In genomic region chr9:17437813-17438212, GRCh38 we compare ENCODE assay signal across 35 cellular contexts.
DNase-seq lines count a peak whose midpoint lies in the region; ATAC-seq, FAIRE-seq and TF ChIP-seq lines count a peak whose summit lies in the region.
"Had no signal": no experiment of that assay in that cellular context is flagged by ENCODE, and none has a peak within 500 bp of the region (broad histone marks: within the 10 kb centered on the region; RNA-seq: fewer than 3 reads in every experiment).

No MANE protein-coding gene starts in this region.

- H3K9me3 ChIP-seq in HepG2 (ENCODE audit: low read length) (peaks cover 14% of the 10 kb centered on the region; the same call in 1 of the 2 replicates), right lobe of liver (no peaks in the 10 kb centered on the region), A549 (peaks cover 3% of the 10 kb centered on the region; the same call in 1 of the 3 replicates), IMR-90 (ENCODE audit: control insufficient read depth, insufficient read depth, low read length) (peaks cover 2% of the 10 kb centered on the region; the same call in 1 of the 2 replicates), BE2C (no peaks in the 10 kb centered on the region; the same call in 1 of the 2 replicates)
- H3K9me3 ChIP-seq: Caco-2 had no signal

- no peak overlapping the region for H3K23ac ChIP-seq in IMR-90 (ENCODE audit: low read depth, low read length)

- H2BK5ac ChIP-seq in IMR-90 (ENCODE audit: low read depth, low read length, poor library complexity, severe bottlenecking): no peak overlapping the region

- TF ChIP-seq EP300 in HepG2 (IDR thresholded peaks at IDR 0.05; ENCODE audit: low read depth in 2 of 2, low read length in 2 of 2): no peak
- TF ChIP-seq EP300 in HepG2 (CRISPR knock-in tag; IDR thresholded peaks at IDR 0.05; ENCODE audit: borderline replicate concordance): no peak
- TF ChIP-seq EP300 in A549 (IDR thresholded peaks at IDR 0.05): no peak

- TF ChIP-seq CTCF in HepG2 (CRISPR knock-in tag; IDR thresholded peaks at IDR 0.05) (no peak), right lobe of liver (IDR thresholded peaks at IDR 0.05) (no peak), A549 (IDR thresholded peaks at IDR 0.05) (no peak), IMR-90 (conservative IDR thresholded peaks at IDR 0.05; ENCODE audit: low read depth, low read length) (no peak), nephron progenitor cell (IDR thresholded peaks at IDR 0.05) (no peak), BE2C (IDR thresholded peaks at IDR 0.05; ENCODE audit: low read depth, low read length) (no peak), type B pancreatic cell (conservative IDR thresholded peaks at IDR 0.05) (no peak)

- CTCF ChIA-PET in HepG2 (lab: Yijun Ruan, JAX; ENCODE audit: low intra/inter-chr PET ratio, low total read pairs) (no interaction called here), A549 (lab: Yijun Ruan, JAX) (no interaction called here), IMR-90 (lab: Yijun Ruan, JAX) (no interaction called here)

- H3K4me1 ChIP-seq in HepG2 (ENCODE audit: insufficient read depth, low read length): no peaks in the 10 kb centered on the region
- peaks cover 0 to 11% (median 0%) of the 10 kb centered on the region in 4 donors for H3K4me1 ChIP-seq in right lobe of liver
- H3K4me1 ChIP-seq in A549: no peaks in the 10 kb centered on the region
- H3K4me1 ChIP-seq in IMR-90 (ENCODE audit: control insufficient read depth, insufficient read depth, low read length): no peaks in the 10 kb centered on the region
- H3K4me1 ChIP-seq in BE2C: no peaks in the 10 kb centered on the region
- H3K4me1 ChIP-seq: BLaER1; BLaER1 treated with 17β-estradiol and CSF1 and Interleukin-3, amounts not matched to agents 10 nM and 100 nM; Caco-2 had no signal

- no peak for FAIRE-seq in HepG2 (lab: Jason Lieb, UNC)
- no peak for FAIRE-seq in A549 (lab: Jason Lieb, UNC)
- FAIRE-seq: A204.1, D721Med had no signal

- no peak overlapping the region for H2BK15ac ChIP-seq in IMR-90 (ENCODE audit: low read depth, low read length)

- H3K4me2 ChIP-seq in HepG2 (ENCODE audit: low read depth, low read length): no peak overlapping the region
- H3K4me2 ChIP-seq in A549: no peak overlapping the region
- H3K4me2 ChIP-seq in IMR-90 (ENCODE audit: low read depth, low read length): no peak overlapping the region
- H3K4me2 ChIP-seq: BLaER1; BLaER1 treated with 17β-estradiol and CSF1 and Interleukin-3, amounts not matched to agents 10 nM and 100 nM had no signal

- H2AFZ ChIP-seq in HepG2 (ENCODE audit: low read length) (no peak overlapping the region), IMR-90 (replicated peaks; ENCODE audit: low read length, poor library complexity) (no peak overlapping the region)

- H3K9ac ChIP-seq in HepG2 (ENCODE audit: insufficient read depth, low read depth, low read length) (no peak overlapping the region), IMR-90 (ENCODE audit: low read depth, low read length) (no peak overlapping the region)
- H3K9ac ChIP-seq: BLaER1; BLaER1 treated with 17β-estradiol and CSF1 and Interleukin-3, amounts not matched to agents 10 nM and 100 nM had no signal

- H3K14ac ChIP-seq in IMR-90 (replicated peaks; ENCODE audit: low read depth, low read length): no peak overlapping the region

- in situ Hi-C loops in HepG2 (cut with HindIII; ENCODE audit: extremely low pct_ligation_motif_present, low pct_unique_long_range_greater_than_20kb) (no loop called here), IMR-90 (cut with MboI; ENCODE audit: low sequenced_read_pairs) (no loop called here)

- H3K27me3 ChIP-seq in HepG2 (ENCODE audit: control insufficient read depth in 1 of 2, insufficient read depth in 2 of 2, low read length in 2 of 2) (no peaks in the 10 kb centered on the region), right lobe of liver (no peaks in the 10 kb centered on the region), IMR-90 (ENCODE audit: control insufficient read depth, insufficient read depth, low read length) (no peaks in the 10 kb centered on the region), BE2C (no peaks in the 10 kb centered on the region)
- H3K27me3 ChIP-seq: BLaER1; BLaER1 treated with 17β-estradiol and CSF1 and Interleukin-3, amounts not matched to agents 10 nM and 100 nM had no signal

- H2BK120ac ChIP-seq in IMR-90 (ENCODE audit: low read depth, low read length): no peak overlapping the region

- DNase-seq in HepG2 (ENCODE audit: low spot score) (no peak), right lobe of liver (no peak), A549 (ENCODE audit: low read depth in 1 of 2, low spot score in 1 of 2) (no peak), IMR-90 (no peak), nephron progenitor cell (no peak), BE2C (no peak), type B pancreatic cell (ENCODE audit: extremely low spot score, unreplicated experiment) (no peak)
- DNase-seq: 8988T; ACHN; AML-193; C1 segment of cervical spinal cord; Caco-2; Calu3; CD4-positive, alpha-beta memory T cell; CD4-positive, alpha-beta T cell; CD4-positive, CD25-positive, alpha-beta regulatory T cell; CD8-positive, alpha-beta memory T cell; CD8-positive, alpha-beta T cell; COR-L47; DMS 273 treated with DMSO at 0.1 percent for 48 hours; DMS153; DMS53; DMS79; DMS79 treated with DMSO at 0.1 percent for 48 hours; DND-41; EL had no signal

- no peak overlapping the region for H4K5ac ChIP-seq in IMR-90 (ENCODE audit: low read depth, low read length)

- no peaks in the 10 kb centered on the region for H4K20me1 ChIP-seq in HepG2 (ENCODE audit: insufficient read depth, low read length)
- H4K20me1 ChIP-seq in IMR-90 (ENCODE audit: insufficient read depth, low read length): no peaks in the 10 kb centered on the region
- H4K20me1 ChIP-seq: BLaER1; BLaER1 treated with 17β-estradiol and CSF1 and Interleukin-3, amounts not matched to agents 10 nM and 100 nM had no signal

- no peak overlapping the region for H3K4ac ChIP-seq in IMR-90 (ENCODE audit: low read depth, low read length)

- TF ChIP-seq RAD21 in HepG2 (CRISPR knock-in tag; IDR thresholded peaks at IDR 0.05): no peak
- no peak for TF ChIP-seq RAD21 in A549 (conservative IDR thresholded peaks at IDR 0.05 in 1 of 2, IDR thresholded peaks at IDR 0.05 in 1 of 2)
- no peak for TF ChIP-seq RAD21 in IMR-90 (IDR thresholded peaks at IDR 0.05; ENCODE audit: low read length)

- TF ChIP-seq POLR2A in HepG2 (IDR thresholded peaks at IDR 0.05; ENCODE audit: insufficient read depth in 1 of 2, low read depth in 2 of 2, low read length in 2 of 2) (no peak), right lobe of liver (IDR thresholded peaks at IDR 0.05) (no peak), A549 (IDR thresholded peaks at IDR 0.05; ENCODE audit: low read length) (no peak), IMR-90 (IDR thresholded peaks at IDR 0.05; ENCODE audit: low read depth, low read length) (no peak)

- H3K9me3 Mint-ChIP-seq in nephron progenitor cell (peaks cover 9% of the 10 kb centered on the region), type B pancreatic cell (peaks cover 4% of the 10 kb centered on the region)
- peaks cover 10% of the 10 kb centered on the region for H3K9me3 Mint-ChIP-seq in activated T-helper 17 cell treated with anti-CD3 and anti-CD28 coated beads, Interleukin-2, amount 50 U/mL, for 72 hours

- no peaks in the 10 kb centered on the region for H3K79me1 ChIP-seq in IMR-90 (ENCODE audit: low read depth in 1 of 2, low read length in 2 of 2)

- no peak overlapping the region for H3K4me3 ChIP-seq in HepG2 (replicated peaks in 1 of 3; ENCODE audit: insufficient read depth in 1 of 3, low read depth in 2 of 3, low read length in 3 of 3)
- no peak overlapping the region for H3K4me3 ChIP-seq in right lobe of liver
- no peak overlapping the region for H3K4me3 ChIP-seq in A549
- H3K4me3 ChIP-seq in IMR-90 (ENCODE audit: insufficient read depth, low read depth, low read length): no peak overlapping the region
- no peak overlapping the region for H3K4me3 ChIP-seq in BE2C (ENCODE audit: low read depth, low read length)
- H3K4me3 ChIP-seq: BLaER1; BLaER1 treated with 17β-estradiol and CSF1 and Interleukin-3, amounts not matched to agents 10 nM and 100 nM had no signal

- no peaks in the 10 kb centered on the region for H3K4me1 Mint-ChIP-seq in nephron progenitor cell
- H3K4me1 Mint-ChIP-seq in activated T-helper 17 cell treated with anti-CD3 and anti-CD28 coated beads, Interleukin-2, amount 50 U/mL, for 72 hours: no peaks in the 10 kb centered on the region
- H3K4me1 Mint-ChIP-seq in type B pancreatic cell (ENCODE audit: unreplicated experiment): no peaks in the 10 kb centered on the region
- H3K4me1 Mint-ChIP-seq: B cell; CD14-positive monocyte; CD4-positive, alpha-beta memory T cell; CD4-positive, CD25-positive, alpha-beta regulatory T cell; CD8-positive, alpha-beta memory T cell had no signal

- H3K27me3 Mint-ChIP-seq in nephron progenitor cell (ENCODE audit: low read depth, poor library complexity): no peaks in the 10 kb centered on the region
- no peaks in the 10 kb centered on the region for H3K27me3 Mint-ChIP-seq in activated T-helper 17 cell treated with anti-CD3 and anti-CD28 coated beads, Interleukin-2, amount 50 U/mL, for 72 hours
- H3K27me3 Mint-ChIP-seq in type B pancreatic cell: no peaks in the 10 kb centered on the region
- H3K27me3 Mint-ChIP-seq: B cell; CD4-positive, alpha-beta memory T cell; CD4-positive, alpha-beta T cell; CD4-positive, CD25-positive, alpha-beta regulatory T cell; CD8-positive, alpha-beta memory T cell had no signal

- no peak overlapping the region for H2BK20ac ChIP-seq in IMR-90 (ENCODE audit: low read depth, low read length)

- H3K56ac ChIP-seq in IMR-90 (ENCODE audit: extremely low read depth, insufficient read depth, low read length): no peak overlapping the region

- no peak for ATAC-seq in HepG2
- no peak for ATAC-seq in right lobe of liver
- ATAC-seq in A549: no peak
- ATAC-seq in IMR-90 (ENCODE audit: low read depth): no peak
- ATAC-seq in activated T-helper 17 cell treated with anti-CD3 and anti-CD28 coated beads, Interleukin-2, amount 50 U/mL, for 72 hours (replicated peaks): no peak
- ATAC-seq: CD8-positive, alpha-beta T cell had no signal

- POLR2A ChIA-PET in HepG2 (lab: Yijun Ruan, JAX) (no interaction called here), A549 (lab: Yijun Ruan, JAX) (no interaction called here), IMR-90 (lab: Charles Lee; ENCODE audit: unreplicated experiment) (no interaction called here)

- no peaks in the 10 kb centered on the region for H3K79me2 ChIP-seq in HepG2 (ENCODE audit: insufficient read depth, low read length)

- H3K27ac Mint-ChIP-seq in nephron progenitor cell (peak overlapping the region; percentile 7), type B pancreatic cell (no peak overlapping the region)
- no peak overlapping the region for H3K27ac Mint-ChIP-seq in activated T-helper 17 cell treated with anti-CD3 and anti-CD28 coated beads, Interleukin-2, amount 50 U/mL, for 72 hours
- H3K27ac Mint-ChIP-seq: B cell; CD14-positive monocyte; CD4-positive, alpha-beta memory T cell; CD4-positive, alpha-beta T cell; CD4-positive, CD25-positive, alpha-beta regulatory T cell; CD8-positive, alpha-beta memory T cell; CD8-positive, alpha-beta T cell had no signal

- intact Hi-C loops in HepG2 (cut with micrococcal nuclease; ENCODE audit: unreplicated experiment) (no loop called here), right lobe of liver (cut with DNase I) (no loop called here), IMR-90 (cut with micrococcal nuclease) (no loop called here)

- H3K36me3 ChIP-seq in HepG2 (replicated peaks in 1 of 2; ENCODE audit: control insufficient read depth in 1 of 2, insufficient read depth in 2 of 2, low read length in 2 of 2): no peaks in the 10 kb centered on the region
- peaks cover 0 to 2% (median 0%) of the 10 kb centered on the region in 4 donors for H3K36me3 ChIP-seq in right lobe of liver
- H3K36me3 ChIP-seq in IMR-90 (ENCODE audit: control insufficient read depth, insufficient read depth, low read length): 0 out of 2 replicates have a peak, but pooled peaks cover 2% of the 10 kb centered on the region
- no peaks in the 10 kb centered on the region for H3K36me3 ChIP-seq in BE2C

- H4K91ac ChIP-seq in IMR-90 (ENCODE audit: insufficient read depth, low read depth, low read length): no peak overlapping the region

- H3K36me3 Mint-ChIP-seq in nephron progenitor cell (ENCODE audit: low read depth) (peaks cover 16% of the 10 kb centered on the region), type B pancreatic cell (peaks cover 3% of the 10 kb centered on the region)
- no peaks in the 10 kb centered on the region for H3K36me3 Mint-ChIP-seq in activated T-helper 17 cell treated with anti-CD3 and anti-CD28 coated beads, Interleukin-2, amount 50 U/mL, for 72 hours (ENCODE audit: low read depth)
- H3K36me3 Mint-ChIP-seq: CD4-positive, alpha-beta memory T cell; CD4-positive, CD25-positive, alpha-beta regulatory T cell; CD8-positive, alpha-beta memory T cell; CD8-positive, alpha-beta T cell had no signal

- H3K27ac ChIP-seq in HepG2 (ENCODE audit: extremely low read length, insufficient read depth, low read length) (no peak overlapping the region), right lobe of liver (no peak overlapping the region), A549 (no peak overlapping the region), IMR-90 (ENCODE audit: insufficient read depth, low read length) (no peak overlapping the region)
- H3K27ac ChIP-seq: 22Rv1; BLaER1; BLaER1 treated with 17β-estradiol and CSF1 and Interleukin-3, amounts not matched to agents 10 nM and 100 nM; C4-2B had no signal

- no peak overlapping the region for H3K18ac ChIP-seq in IMR-90 (ENCODE audit: low read depth, low read length)

- 70% methylated on average over 2 of the region's 2 CpGs for WGBS in HepG2 (ENCODE audit: low lambda C conversion rate)
- 86% methylated on average over 2 of the region's 2 CpGs for WGBS in right lobe of liver (ENCODE audit: insufficient coverage, low coverage, low lambda C conversion rate, missing lambda C conversion rate)
- WGBS in A549 (ENCODE audit: missing lambda C conversion rate): 90% methylated on average over 2 of the region's 2 CpGs
- WGBS in IMR-90 (ENCODE audit: extremely low coverage in 2 of 2, insufficient read length in 1 of 2), 2 experiments: 100% methylated on average over 1 of the region's 2 CpGs; no CpG with 5 or more reads in 1 of the 2 experiments

- H3K9me1 ChIP-seq in IMR-90 (ENCODE audit: insufficient read depth, low read length): no peaks in the 10 kb centered on the region

- H4K8ac ChIP-seq in IMR-90 (ENCODE audit: low read depth in 2 of 2, low read length in 2 of 2): no peak overlapping the region

- dilution Hi-C loops in IMR-90 (cut with HindIII; ENCODE audit: low sequenced_read_pairs, unreplicated experiment): no loop called here

- no peak overlapping the region for H3K4me3 Mint-ChIP-seq in nephron progenitor cell
- H3K4me3 Mint-ChIP-seq in activated T-helper 17 cell treated with anti-CD3 and anti-CD28 coated beads, Interleukin-2, amount 50 U/mL, for 72 hours: no peak overlapping the region
- H3K4me3 Mint-ChIP-seq in type B pancreatic cell: no peak overlapping the region
- H3K4me3 Mint-ChIP-seq: B cell; CD14-positive monocyte; CD4-positive, alpha-beta memory T cell; CD4-positive, alpha-beta T cell; CD4-positive, CD25-positive, alpha-beta regulatory T cell; CD8-positive, alpha-beta memory T cell; CD8-positive, alpha-beta T cell had no signal

- BruUV-seq in HepG2 (replicated peaks; lab: Mats Ljungman, UMichigan) (no TSS peak), IMR-90 (replicated peaks; lab: Mats Ljungman, UMichigan) (no TSS peak)

- no peak overlapping the region for H2AK5ac ChIP-seq in IMR-90 (ENCODE audit: low read depth, low read length)

- H2AK9ac ChIP-seq in IMR-90 (replicated peaks; ENCODE audit: low read depth, low read length, poor library complexity): no peak overlapping the region

Comparison
In these comparisons a context has a peak if more than half of its experiments do, and no peak if none do; other contexts are left out.
1. Of the 38 proteins assayed by ChIP-seq in both HepG2 and A549: peak only in HepG2: none; only in A549: none; in both: MAFK; in neither: 37.